ENCODE assay signal across 8 cellular contexts in genomic region chr19:34962945-34963530, GRCh38. TPM values are rescaled to one million over a fixed set of nuclear protein-coding genes. Genes with fewer than 3 reads are reported as not detected.
DNase-seq lines count a peak whose midpoint lies in the region; ATAC-seq and TF ChIP-seq lines count a peak whose summit lies in the region.

No MANE protein-coding gene starts in this region.

- H3K4me3 ChIP-seq in AG09309 (ENCODE audit: control insufficient read depth, low read depth, low read length): peak overlapping the region; percentile 87
- peak overlapping the region; percentile 71 for H3K4me3 ChIP-seq in HUES6 (ENCODE audit: low read depth, low read length)
- H3K4me3 ChIP-seq in thyroid gland (replicated peaks in 1 of 3): peak overlapping the region; percentile 68 to 80 (median 73)

- intact Hi-C loops in thyroid gland (cut with DNase I): no loop called here

- H3K4me1 ChIP-seq in HUES6 (ENCODE audit: control insufficient read depth, insufficient read depth, low read length): peaks cover 4% of the 10 kb centered on the region; the same call in 1 of the 2 replicates
- H3K4me1 ChIP-seq in thyroid gland: peaks cover 12 to 15% of the 10 kb centered on the region in 2 donors

- H3K27ac ChIP-seq in HUES6 (ENCODE audit: low read depth, low read length) (no peak overlapping the region), thyroid gland (peak overlapping the region in 2 of 3 donors; percentile 48 to 53)

- H3K27me3 ChIP-seq in HUES6 (ENCODE audit: control insufficient read depth, insufficient read depth, low read length): peaks cover 3% of the 10 kb centered on the region; the same call in 1 of the 2 replicates
- no peaks in the 10 kb centered on the region for H3K27me3 ChIP-seq in thyroid gland

- TF ChIP-seq CTCF in AG09309 (IDR thresholded peaks at IDR 0.05; ENCODE audit: control insufficient read depth, insufficient read depth, low read depth, low read length, missing control alignments) (no peak), thyroid gland (IDR thresholded peaks at IDR 0.05) (no peak)

- WGBS in thyroid gland, 2 donors: 31 to 39% methylated on average over 9 of the region's 9 CpGs

- ATAC-seq in left lobe of liver (peak; percentile 14), GM18498 (IDR thresholded peaks at IDR 0.05; ENCODE audit: unreplicated experiment) (no peak)

- peaks cover 34% of the 10 kb centered on the region for H3K36me3 ChIP-seq in HUES6 (ENCODE audit: control insufficient read depth, insufficient read depth, low read length)
- H3K36me3 ChIP-seq in thyroid gland: peaks cover 24 to 26% of the 10 kb centered on the region in 2 donors

- H3K9ac ChIP-seq in HUES6 (ENCODE audit: low read length): peak overlapping the region; percentile 63

- no peak for TF ChIP-seq POLR2A in thyroid gland (IDR thresholded peaks at IDR 0.05)

- H3K9me3 ChIP-seq in HUES6 (ENCODE audit: control insufficient read depth, insufficient read depth, low read depth, low read length) (peaks cover 59% of the 10 kb centered on the region), thyroid gland (no peaks in the 10 kb centered on the region)

- DNase-seq in AG09309 (ENCODE audit: low read depth) (no peak), astrocyte of the hippocampus (ENCODE audit: low read depth, low spot score) (peak; percentile 32), left lobe of liver (ENCODE audit: low spot score) (no peak), thyroid gland (no peak), retina (no peak), inferior parietal cortex (ENCODE audit: extremely low spot score) (no peak)

RNA-seq across cellular contexts. Expression of gene ZNF792, which starts 1.0 kb away (rescaled TPM):
- total RNA-seq in left lobe of liver (2.9 TPM), thyroid gland (10 to 100 TPM in 1 of 4 donors, 1 to 10 TPM in 3; 7.5 to 13.2 (median 9.3) TPM)

RNA-seq across cellular contexts. Expression of gene ZNF30, which starts 36.3 kb away (rescaled TPM):
- 2.5 TPM for total RNA-seq in left lobe of liver
- 1 to 10 TPM; 2.4 to 5.6 (median 3.1) TPM for total RNA-seq in thyroid gland

RNA-seq across cellular contexts. Expression of gene GRAMD1A, which starts 37.1 kb away (rescaled TPM):
- 17.8 TPM for total RNA-seq in left lobe of liver
- 10 to 100 TPM; 33.4 to 57.5 (median 47.0) TPM for total RNA-seq in thyroid gland
